ENCODE assay signal across 8 cellular contexts in genomic region chr6:56851541-56852248, GRCh38.
DNase-seq lines count a peak whose midpoint lies in the region; ATAC-seq, FAIRE-seq and TF ChIP-seq lines count a peak whose summit lies in the region.

No MANE protein-coding gene starts in this region.

- peak in 1 of 2 experiments; percentile 58; a peak in 1 of 3 replicates for TF ChIP-seq POLR2A in H1 (IDR thresholded peaks at IDR 0.05; ENCODE audit: control extremely low read depth in 1 of 2, low read depth in 2 of 2, low read length in 2 of 2)

- H4K91ac ChIP-seq in H1 (replicated peaks; ENCODE audit: insufficient read length, low read length), result no peak overlapping the region

- peak overlapping the region; percentile 34; the same call in 1 of the 2 replicates for H3K18ac ChIP-seq in H1 (ENCODE audit: extremely low read depth, low read length)

- no peaks in the 10 kb centered on the region for H3K9me3 Mint-ChIP-seq in T-cell

- peaks cover 11% of the 10 kb centered on the region for H3K23me2 ChIP-seq in H1 (ENCODE audit: low read depth, low read length)

- TF ChIP-seq RAD21 in H1 (IDR thresholded peaks at IDR 0.05 in 1 of 2, conservative IDR thresholded peaks at IDR 0.05 in 1 of 2; ENCODE audit: low read depth in 2 of 2, low read length in 2 of 2), result peak; percentile 75 to 84

- no peak overlapping the region for H2BK20ac ChIP-seq in H1 (ENCODE audit: low read length)

- H4K5ac ChIP-seq in H1 (ENCODE audit: insufficient read length, low read depth, low read length), result no peak overlapping the region

- H3K27me3 ChIP-seq in MG63, result no peaks in the 10 kb centered on the region
- H3K27me3 ChIP-seq in H1 (replicated peaks in 1 of 4; ENCODE audit: control insufficient read depth in 3 of 4, extremely low read depth in 1 of 4, insufficient read depth in 3 of 4, low read length in 3 of 4), result no peaks in the 10 kb centered on the region
- H3K27me3 ChIP-seq in lower lobe of right lung (ENCODE audit: low read depth), result no peaks in the 10 kb centered on the region

- H3K27ac Mint-ChIP-seq in T-cell, result peak overlapping the region in 1 of 2 donors; percentile 44

- H3K4me3 ChIP-seq in GM12865 (ENCODE audit: low read depth, low read length), result peak overlapping the region; percentile 90
- peak overlapping the region; percentile 43 for H3K4me3 ChIP-seq in HEK293 (ENCODE audit: low read depth, low read length)
- no peak overlapping the region for H3K4me3 ChIP-seq in MG63
- H3K4me3 ChIP-seq in H1 (ENCODE audit: extremely low read depth in 1 of 4, insufficient read depth in 2 of 4, low read depth in 3 of 4, low read length in 4 of 4), result peak overlapping the region; percentile 74 to 82 (median 79)
- H3K4me3 ChIP-seq in lower lobe of right lung, result peak overlapping the region; percentile 51

- H2AFZ ChIP-seq in H1 (ENCODE audit: low read length), result peak overlapping the region; percentile 82

- TF ChIP-seq EP300 in H1 (IDR thresholded peaks at IDR 0.05; ENCODE audit: borderline replicate concordance in 1 of 2, low read depth in 2 of 2, low read length in 2 of 2), result peak in 1 of 2 experiments; percentile 91; a peak in 1 of 3 replicates

- 3% methylated on average over 17 of the region's 17 CpGs; no CpG with 5 or more reads in 1 of the 2 experiments for WGBS in H1 (ENCODE audit: extremely low coverage in 1 of 2, insufficient coverage in 1 of 2, insufficient read length in 1 of 2, insufficient replicate concordance in 2 of 2, low coverage in 1 of 2, low lambda C conversion rate in 2 of 2, missing lambda C conversion rate in 1 of 2), 2 experiments

- peak overlapping the region; percentile 36 for H2BK5ac ChIP-seq in H1 (ENCODE audit: low read depth, low read length)

- H3K4me2 ChIP-seq in H1 (ENCODE audit: insufficient read depth in 1 of 2, low read depth in 2 of 2, low read length in 2 of 2), result peak overlapping the region; percentile 77 to 98

- peaks cover 0 to 1% of the 10 kb centered on the region in 2 experiments for H4K20me1 ChIP-seq in H1 (replicated peaks in 1 of 2; ENCODE audit: control insufficient read depth in 1 of 2, insufficient read depth in 2 of 2, low read length in 2 of 2)

- no peaks in the 10 kb centered on the region for H3K36me3 ChIP-seq in HEK293 (ENCODE audit: control insufficient read depth in 2 of 2, insufficient read depth in 1 of 2, low read length in 2 of 2)
- H3K36me3 ChIP-seq in MG63, result no peaks in the 10 kb centered on the region
- no peaks in the 10 kb centered on the region for H3K36me3 ChIP-seq in H1 (ENCODE audit: control insufficient read depth in 2 of 4, insufficient read depth in 4 of 4, low read length in 3 of 4)
- no peaks in the 10 kb centered on the region for H3K36me3 ChIP-seq in lower lobe of right lung

- H2BK120ac ChIP-seq in H1 (replicated peaks; ENCODE audit: low read depth, low read length), result no peak overlapping the region

- H3K36me3 Mint-ChIP-seq in T-cell, result no peaks in the 10 kb centered on the region

- no peak overlapping the region for H4K8ac ChIP-seq in H1 (ENCODE audit: extremely low read depth, insufficient read depth, low read length)

- peaks cover 32 to 49% of the 10 kb centered on the region in 2 donors for H3K27me3 Mint-ChIP-seq in T-cell

- intact Hi-C loops in lower lobe of right lung (cut with DNase I), result no loop called here

- FAIRE-seq in H1 (lab: Jason Lieb, UNC), result peak; percentile 88

- H3K4me3 Mint-ChIP-seq in T-cell, result peak overlapping the region; percentile 54 to 70 (median 66)

- no peak overlapping the region for H2AK5ac ChIP-seq in H1 (ENCODE audit: low read depth, low read length)

- H3K79me2 ChIP-seq in H1 (ENCODE audit: control insufficient read depth in 1 of 2, insufficient read depth in 2 of 2, low read length in 2 of 2), result peaks cover 0 to 24% of the 10 kb centered on the region in 2 experiments; a peak in 2 of 4 replicates

- H3K9me3 ChIP-seq in HEK293 (ENCODE audit: control insufficient read depth, insufficient read depth, low read depth, low read length) (no peaks in the 10 kb centered on the region), MG63 (no peaks in the 10 kb centered on the region), H1 (ENCODE audit: insufficient read depth in 2 of 2, low read depth in 1 of 2, low read length in 1 of 2) (no peaks in the 10 kb centered on the region), lower lobe of right lung (no peaks in the 10 kb centered on the region)

- H3K56ac ChIP-seq in H1 (replicated peaks; ENCODE audit: insufficient read length, low read depth, low read length), result peak overlapping the region; percentile 62

- ATAC-seq in T-cell (replicated peaks in 1 of 4) (peak in 3 of 4 experiments; percentile 37 to 70 (median 63)), lower lobe of right lung (peak; percentile 88 to 91)

- H2BK15ac ChIP-seq in H1 (ENCODE audit: low read length), result no peak overlapping the region

- peak; percentile 62 for TF ChIP-seq CTCF in GM12865 (IDR thresholded peaks at IDR 0.05; ENCODE audit: insufficient read depth, low read depth, low read length, missing control alignments)
- TF ChIP-seq CTCF in HEK293 (tag by site-specific recombination; IDR thresholded peaks at IDR 0.05), result peak; percentile 57; the same call in 1 of the 2 replicates
- TF ChIP-seq CTCF in H1 (IDR thresholded peaks at IDR 0.05; ENCODE audit: control extremely low read depth in 1 of 3, insufficient read depth in 1 of 3, low read depth in 1 of 3, low read length in 3 of 3), result peak in 2 of 3 experiments; percentile 66 to 71; a peak in 3 of 4 replicates
- peak; percentile 66 for TF ChIP-seq CTCF in lower lobe of right lung (IDR thresholded peaks at IDR 0.05)

- POLR2A ChIA-PET in HEK293 (lab: Yijun Ruan, JAX), result interaction anchor here (1.1 kb wide), 1 partner anchor 49 kb away, joined by 3 read pairs; no protein-coding TSS in a partner anchor
- POLR2A ChIA-PET in T-cell (lab: Charles Lee), result no interaction called here
- POLR2A ChIA-PET in H1 (lab: Charles Lee; ENCODE audit: partially characterized antibody), result interaction anchor here (0.6 to 2.9 kb wide), 11 partner anchors 8 to 370 kb away, joined by 3 to 15 read pairs (median 3); partner anchors contain the start of genes BEND6 and RAB23

- H3K14ac ChIP-seq in H1 (ENCODE audit: insufficient read length), result no peak overlapping the region

- DNase-seq in AG08395 (ENCODE audit: low spot score) (peak; percentile 84), GM12865 (ENCODE audit: low read depth) (peak; percentile 96), MG63 (peak; percentile 26), T-cell (peak in 1 of 34 experiments; percentile 9), H1 (ENCODE audit: low read depth in 1 of 2, low spot score in 2 of 2) (peak in 1 of 2 experiments; percentile 69), lower lobe of right lung (no peak), superior temporal gyrus (ENCODE audit: extremely low spot score) (peak; percentile 96)

- H3K4me1 Mint-ChIP-seq in T-cell, result peaks cover 16 to 25% (median 25%) of the 10 kb centered on the region in 3 donors

- H3K4me1 ChIP-seq in HEK293 (ENCODE audit: control insufficient read depth, insufficient read depth, low read length), result peaks cover 18% of the 10 kb centered on the region
- peaks cover 5 to 18% (median 14%) of the 10 kb centered on the region in 4 experiments; a peak in 6 of 7 replicates for H3K4me1 ChIP-seq in H1 (replicated peaks in 1 of 4; ENCODE audit: control insufficient read depth in 3 of 4, insufficient read depth in 4 of 4, low read length in 3 of 4)
- H3K4me1 ChIP-seq in lower lobe of right lung, result peaks cover 20% of the 10 kb centered on the region

- peak overlapping the region in 3 of 4 experiments; percentile 26 to 70 (median 35); a peak in 6 of 7 replicates for H3K9ac ChIP-seq in H1 (replicated peaks in 1 of 4; ENCODE audit: extremely low read depth in 1 of 4, low read depth in 3 of 4, low read length in 3 of 4)

- no peak overlapping the region for H3K4ac ChIP-seq in H1 (replicated peaks; ENCODE audit: insufficient read length, low read depth, low read length)

- H3K27ac ChIP-seq in HEK293 (ENCODE audit: extremely low read depth, low read depth, low read length) (no peak overlapping the region), H1 (ENCODE audit: low read depth, low read length) (no peak overlapping the region), lower lobe of right lung (peak overlapping the region; percentile 37)

- no peak overlapping the region for H3K23ac ChIP-seq in H1 (ENCODE audit: insufficient read length)

- peak overlapping the region; percentile 85 for H2BK12ac ChIP-seq in H1 (ENCODE audit: low read depth, low read length)

- H3K79me1 ChIP-seq in H1 (ENCODE audit: low read depth, low read length), result no peaks in the 10 kb centered on the region

- CTCF ChIA-PET in HEK293 (lab: Yijun Ruan, JAX), result interaction anchor here (0.6 to 6.0 kb wide), 41 partner anchors 7 to 495 kb away, joined by 3 to 111 read pairs (median 5); partner anchors contain the start of gene DST
- CTCF ChIA-PET in T-cell (lab: Charles Lee), result interaction anchor here in 1 of 2 donors (0.6 to 1.2 kb wide), 2 partner anchors 14 to 192 kb away, joined by 4 read pairs; no protein-coding TSS in a partner anchor
- CTCF ChIA-PET in H1 (lab: Charles Lee; ENCODE audit: partially characterized antibody), result interaction anchor here (0.6 to 7.1 kb wide), 52 partner anchors 8 to 258 kb away, joined by 3 to 71 read pairs (median 4); partner anchors contain the start of gene DST

TF ChIP-seq in HEK293, 187 proteins besides CTCF, POLR2A, EP300 and RAD21 (continues in another document):
- TF ChIP-seq SP2 (tag by site-specific recombination; IDR thresholded peaks at IDR 0.05) (no peak), ZNF791 (tag by site-specific recombination; IDR thresholded peaks at IDR 0.05) (no peak), ZSCAN30 (tag by site-specific recombination; IDR thresholded peaks at IDR 0.05) (0 out of 2 replicates have a peak, but pooled peaks have one; percentile 25), ZNF514 (tag by site-specific recombination; IDR thresholded peaks at IDR 0.05) (no peak), ZNF707 (tag by site-specific recombination; IDR thresholded peaks at IDR 0.05) (no peak), ZXDB (tag by site-specific recombination; IDR thresholded peaks at IDR 0.05) (no peak), ZNF560 (tag by site-specific recombination; IDR thresholded peaks at IDR 0.05; ENCODE audit: borderline replicate concordance) (no peak), ZBTB17 (tag by site-specific recombination; IDR thresholded peaks at IDR 0.05) (0 out of 2 replicates have a peak, but pooled peaks have one; percentile 16)

TF ChIP-seq in H1, 55 proteins besides CTCF, POLR2A, EP300 and RAD21 (continues in another document):
- TF ChIP-seq SP1 (IDR thresholded peaks at IDR 0.05; ENCODE audit: low read depth, low read length) (0 out of 2 replicates have a peak, but pooled peaks have one; percentile 24), RBBP5 (IDR thresholded peaks at IDR 0.05; ENCODE audit: borderline replicate concordance, low read depth, low read length) (peak; percentile 8; the same call in 1 of the 2 replicates), TCF12 (IDR thresholded peaks at IDR 0.05; ENCODE audit: low read depth, low read length) (no peak), POLR2AphosphoS5 (IDR thresholded peaks at IDR 0.05; ENCODE audit: low read depth, low read length) (peak; percentile 67), MAX (IDR thresholded peaks at IDR 0.05) (no peak), TAF1 (IDR thresholded peaks at IDR 0.05; ENCODE audit: low read depth, low read length) (peak; percentile 79; the same call in 1 of the 2 replicates)

Comparison
In these comparisons a context has a peak if more than half of its experiments do, and no peak if none do; other contexts are left out.
1. POLR2A ChIA-PET loops: an anchor here in HEK293 (1.1 kb wide) and H1 (0.6 to 2.9 kb wide); none called in T-cell.